10 cellular contexts compared by ENCODE assay signal in the genomic region with DNA sequence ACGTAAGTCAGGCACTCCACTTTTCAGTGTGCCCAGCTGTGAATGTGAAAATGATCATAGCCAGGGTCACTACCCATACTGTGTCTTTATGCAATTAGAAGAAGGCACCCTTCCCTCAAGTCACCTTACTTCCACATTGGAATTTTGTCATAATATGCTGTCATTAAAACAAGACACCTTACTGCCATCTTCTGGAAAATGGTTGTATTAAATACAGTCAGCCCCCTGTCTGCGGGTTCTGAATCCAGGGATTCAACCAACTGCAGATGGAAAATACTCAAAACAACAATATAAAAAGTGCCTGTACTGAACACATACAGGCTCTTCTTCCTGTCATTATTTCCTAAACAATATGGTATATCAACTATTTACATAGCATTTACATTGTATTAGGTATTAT.
DNase-seq lines count a peak whose midpoint lies in the region; ATAC-seq lines count a peak whose summit lies in the region.
"Had no signal": no experiment of that assay in that cellular context is flagged by ENCODE, and none has a peak within 500 bp of the region (broad histone marks: within the 10 kb centered on the region; RNA-seq: fewer than 3 reads in every experiment).

No MANE protein-coding gene starts in this region.

- DNase-seq in NCI-H82 (lab: John Stamatoyannopoulos, UW) (peak; percentile 41), NCI-H82 treated with DMSO at 0.1 percent for 48 hours (lab: John Stamatoyannopoulos, UW; ENCODE audit: unreplicated experiment) (no peak), SHP77 treated with DMSO at 0.1 percent for 48 hours (lab: John Stamatoyannopoulos, UW) (peak; percentile 46), Right ventricle myocardium superior (no peak), H7 (no peak), NCI-H226 (no peak), GDM1 (lab: John Stamatoyannopoulos, UW) (no peak)
- DNase-seq: CD4-positive, CD25-positive, alpha-beta regulatory T cell; NCI-H774 had no signal

- H3K27me3 ChIP-seq in H7 (ENCODE audit: control insufficient read depth, insufficient read depth, low read length) = peaks cover 45% of the 10 kb centered on the region

- ATAC-seq in Right ventricle myocardium superior (ENCODE audit: poor library complexity) (peak; percentile 75), GM18907 (IDR thresholded peaks at IDR 0.05; ENCODE audit: unreplicated experiment) (no peak)

- intact Hi-C loops in Right ventricle myocardium superior (cut with DNase I) = loop anchor here (10.0 kb wide), 2 partner anchors 121 to 311 kb away; no protein-coding TSS in a partner anchor

- no peak overlapping the region for H3K4me3 ChIP-seq in H7 (ENCODE audit: insufficient read depth, low read depth, low read length)

- H3K36me3 ChIP-seq in H7 (replicated peaks; ENCODE audit: control insufficient read depth, insufficient read depth, low read length) = no peaks in the 10 kb centered on the region

Comparison
In these comparisons a context has a peak if more than half of its experiments do, and no peak if none do; other contexts are left out.
1. DNase-seq: peak in NCI-H82 (single experiment) and SHP77 treated with DMSO at 0.1 percent for 48 hours (single experiment); none in NCI-H82 treated with DMSO at 0.1 percent for 48 hours (single experiment), Right ventricle myocardium superior (single experiment), H7 (single experiment), NCI-H226 (single experiment) and GDM1 (single experiment).